ENCODE assay signal across 1 cellular context in genomic region chr12:112386726-112387125, GRCh38.
TF ChIP-seq lines count a peak whose summit lies in the region.

No MANE protein-coding gene starts in this region.

TF ChIP-seq in HepG2, 621 proteins besides CTCF, POLR2A, EP300 and RAD21:
- 0 out of 2 replicates have a peak, but pooled peaks have one; percentile 15 for TF ChIP-seq ZNF12 (CRISPR knock-in tag; IDR thresholded peaks at IDR 0.05)
- no peak for TF ChIP-seq ZNF143 (CRISPR knock-in tag; IDR thresholded peaks at IDR 0.05)
- 0 out of 2 replicates have a peak, but pooled peaks have one; percentile 36 for TF ChIP-seq ATF1 (CRISPR knock-in tag; IDR thresholded peaks at IDR 0.05)
- peak; percentile 75; the same call in 1 of the 2 replicates for TF ChIP-seq TFAP4 (IDR thresholded peaks at IDR 0.05; ENCODE audit: borderline replicate concordance, low read depth)
- no peak for TF ChIP-seq HOMEZ (CRISPR knock-in tag; IDR thresholded peaks at IDR 0.05; ENCODE audit: low read depth)
- TF ChIP-seq NR2F1 (CRISPR knock-in tag; IDR thresholded peaks at IDR 0.05), result no peak
- peak; percentile 74 for TF ChIP-seq CEBPB (IDR thresholded peaks at IDR 0.05; ENCODE audit: borderline replicate concordance, low read depth, low read length)
- peak; percentile 58 for TF ChIP-seq CEBPG (CRISPR knock-in tag; IDR thresholded peaks at IDR 0.05)
- no peak for TF ChIP-seq NCOA1 (CRISPR knock-in tag; IDR thresholded peaks at IDR 0.05)
- TF ChIP-seq RARA (CRISPR knock-in tag; IDR thresholded peaks at IDR 0.05), result no peak
- TF ChIP-seq TAF1 (CRISPR knock-in tag; IDR thresholded peaks at IDR 0.05), result no peak
